Comparison of ENCODE assay signal across 8 cellular contexts in genomic region chr19:53103903-53104203, GRCh38. TPM values are rescaled to one million over a fixed set of nuclear protein-coding genes. Genes with fewer than 3 reads are reported as not detected.
DNase-seq lines count a peak whose midpoint lies in the region; ATAC-seq and TF ChIP-seq lines count a peak whose summit lies in the region.

No MANE protein-coding gene starts in this region.

- H3K9me3 ChIP-seq in adipocyte (ENCODE audit: control insufficient read depth, low read length) (peaks cover 11% of the 10 kb centered on the region), left lung (peaks cover 0 to 14% of the 10 kb centered on the region in 2 donors), suprapubic skin (no peaks in the 10 kb centered on the region)

- H3K4me3 ChIP-seq in adipocyte (ENCODE audit: low read length): peak overlapping the region; percentile 88
- peak overlapping the region; percentile 77 to 82 for H3K4me3 ChIP-seq in left lung
- peak overlapping the region; percentile 61 for H3K4me3 ChIP-seq in suprapubic skin

- peaks cover 14% of the 10 kb centered on the region for H3K4me1 Mint-ChIP-seq in T-helper 1 cell treated with Interleukin-12 subunit alpha and Interleukin-12 subunit beta and Interleukin-4 antibody, amounts not matched to agents 30 μg/mL and 1 μg/mL, for 36 hours (ENCODE audit: low read depth)

- H3K36me3 Mint-ChIP-seq in T-helper 1 cell treated with Interleukin-12 subunit alpha and Interleukin-12 subunit beta and Interleukin-4 antibody, amounts not matched to agents 30 μg/mL and 1 μg/mL, for 36 hours (ENCODE audit: low read depth): peaks cover 21% of the 10 kb centered on the region

- ATAC-seq in left lung: no peak

- peak overlapping the region; percentile 87 for H3K4me3 Mint-ChIP-seq in T-helper 1 cell treated with Interleukin-12 subunit alpha and Interleukin-12 subunit beta and Interleukin-4 antibody, amounts not matched to agents 30 μg/mL and 1 μg/mL, for 36 hours

- H3K9me3 Mint-ChIP-seq in T-helper 1 cell treated with Interleukin-12 subunit alpha and Interleukin-12 subunit beta and Interleukin-4 antibody, amounts not matched to agents 30 μg/mL and 1 μg/mL, for 36 hours: peaks cover 38% of the 10 kb centered on the region

- peaks cover 20% of the 10 kb centered on the region for H3K36me3 ChIP-seq in adipocyte (ENCODE audit: control insufficient read depth, insufficient read depth, low read length, severe bottlenecking)
- H3K36me3 ChIP-seq in left lung: peaks cover 0 to 20% of the 10 kb centered on the region in 2 donors
- H3K36me3 ChIP-seq in suprapubic skin: peaks cover 13% of the 10 kb centered on the region

- H3K4me1 ChIP-seq in adipocyte (ENCODE audit: control insufficient read depth, insufficient read depth, low read length) (peaks cover 11% of the 10 kb centered on the region), left lung (peaks cover 16 to 25% of the 10 kb centered on the region in 2 donors), suprapubic skin (peaks cover 23% of the 10 kb centered on the region)

- H3K27ac ChIP-seq in left lung: peak overlapping the region; percentile 77 to 89
- H3K27ac ChIP-seq in suprapubic skin: peak overlapping the region; percentile 89

- 4% methylated on average over 12 of the region's 12 CpGs for WGBS in suprapubic skin

- TF ChIP-seq EP300 in suprapubic skin (IDR thresholded peaks at IDR 0.05): no peak

- TF ChIP-seq POLR2A in suprapubic skin (IDR thresholded peaks at IDR 0.05): no peak

- peak overlapping the region; percentile 86 for H3K27ac Mint-ChIP-seq in T-helper 1 cell treated with Interleukin-12 subunit alpha and Interleukin-12 subunit beta and Interleukin-4 antibody, amounts not matched to agents 30 μg/mL and 1 μg/mL, for 36 hours

- TF ChIP-seq CTCF in left lung (IDR thresholded peaks at IDR 0.05): no peak
- TF ChIP-seq CTCF in suprapubic skin (IDR thresholded peaks at IDR 0.05): no peak

- intact Hi-C loops in left lung (cut with DNase I): no loop called here

- H3K9ac ChIP-seq in adipocyte (ENCODE audit: low read length): peak overlapping the region; percentile 86

- H3K27me3 ChIP-seq in adipocyte (replicated peaks; ENCODE audit: control insufficient read depth, insufficient read depth, low read length): no peaks in the 10 kb centered on the region
- H3K27me3 ChIP-seq in left lung: no peaks in the 10 kb centered on the region
- no peaks in the 10 kb centered on the region for H3K27me3 ChIP-seq in suprapubic skin

- no peak for DNase-seq in T-helper 1 cell
- DNase-seq in adipocyte (ENCODE audit: low read depth): no peak
- DNase-seq in left lung: no peak
- DNase-seq in suprapubic skin (ENCODE audit: low spot score in 2 of 2): no peak
- no peak for DNase-seq in central memory CD4-positive, alpha-beta T cell
- no peak for DNase-seq in NK-92 treated with Interleukin-12 subunit alpha and Interleukin-12 subunit beta, amount 100 ng/mL, for 24 hours (lab: John Stamatoyannopoulos, UW)
- no peak for DNase-seq in HCEC 1CT

- H3K27me3 Mint-ChIP-seq in T-helper 1 cell treated with Interleukin-12 subunit alpha and Interleukin-12 subunit beta and Interleukin-4 antibody, amounts not matched to agents 30 μg/mL and 1 μg/mL, for 36 hours (ENCODE audit: low read depth): no peaks in the 10 kb centered on the region

RNA-seq across cellular contexts. Expression of gene ZNF160, which starts 0.6 kb away (rescaled TPM):
- 10 to 100 TPM; 23.2 to 25.4 TPM for total RNA-seq in left lung
- 10 to 100 TPM; 15.2 to 98.3 (median 27.2) TPM for total RNA-seq in suprapubic skin

RNA-seq across cellular contexts. Expression of gene ZNF415, which starts 28.9 kb away (rescaled TPM):
- total RNA-seq in left lung: 1 to 10 TPM; 7.2 to 8.4 TPM
- 1 to 10 TPM; 2.0 to 8.3 (median 5.2) TPM for total RNA-seq in suprapubic skin

RNA-seq across cellular contexts. Expression of gene ZNF347, which starts 55.0 kb away (rescaled TPM):
- total RNA-seq in left lung (10 to 100 TPM; 11.9 to 13.5 TPM), suprapubic skin (10 to 100 TPM in 2 of 4 donors, 1 to 10 TPM in 2; 4.3 to 16.6 (median 8.1) TPM)

RNA-seq across cellular contexts. Expression of gene ERVV-2, which starts 59.3 kb away (rescaled TPM):
- total RNA-seq in left lung (not detected), suprapubic skin (not detected)
